ENCODE assay signal across 22 cellular contexts in the genomic region with DNA sequence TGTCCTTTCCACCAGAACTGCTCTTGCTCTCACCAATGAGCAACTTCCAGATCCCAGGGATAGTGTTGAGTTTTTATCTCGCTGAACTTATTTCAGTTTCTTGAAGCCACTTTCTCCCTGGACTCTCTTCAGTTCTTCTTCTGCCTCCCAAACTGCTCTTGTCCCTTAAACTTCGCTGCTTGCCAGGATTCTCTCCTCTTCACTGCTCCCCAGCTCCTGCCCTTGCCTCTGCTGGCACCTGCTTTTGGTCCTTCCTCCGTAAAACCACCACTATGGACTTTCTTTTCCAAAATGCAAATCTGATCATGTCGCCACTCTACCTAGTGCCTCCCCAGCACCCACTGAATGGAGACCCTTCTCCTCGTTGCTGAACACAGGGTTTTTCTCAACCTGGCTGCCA.
"Had no signal": no experiment of that assay in that cellular context is flagged by ENCODE, and none has a peak within 500 bp of the region (broad histone marks: within the 10 kb centered on the region; RNA-seq: fewer than 3 reads in every experiment).

No MANE protein-coding gene starts in this region.

- H3K4me1 Mint-ChIP-seq: immature natural killer cell; memory B cell; stimulated activated naive B cell treated with anti-CD40 and anti-IgM and Interleukin-4, amounts not matched to agents 10 μg/mL and 1 μg/mL and 100 μg/mL, for 72 hours had no signal

- H3K36me3 Mint-ChIP-seq: immature natural killer cell; memory B cell; naive thymus-derived CD8-positive, alpha-beta T cell; stimulated activated naive B cell treated with anti-CD40 and anti-IgM and Interleukin-4, amounts not matched to agents 10 μg/mL and 1 μg/mL and 100 μg/mL, for 72 hours had no signal

- H3K36me3 ChIP-seq: heart left ventricle, left ventricle myocardium inferior, pancreas, right atrium auricular region, right lobe of liver, stomach, tibial artery, uterus had no signal

- H3K4me3 ChIP-seq: heart left ventricle, left ventricle myocardium inferior, lung, pancreas, right atrium auricular region, right lobe of liver, stomach, testis, tibial artery, uterus had no signal

- H3K9me3 ChIP-seq: heart left ventricle, left ventricle myocardium inferior, pancreas, right atrium auricular region, right lobe of liver, stomach, testis, tibial artery, uterus had no signal

- H3K4me1 ChIP-seq: uterus had no signal

- H3K4me3 Mint-ChIP-seq: immature natural killer cell; memory B cell; naive thymus-derived CD8-positive, alpha-beta T cell; stimulated activated naive B cell treated with anti-CD40 and anti-IgM and Interleukin-4, amounts not matched to agents 10 μg/mL and 1 μg/mL and 100 μg/mL, for 72 hours had no signal

- ATAC-seq: heart left ventricle; naive thymus-derived CD8-positive, alpha-beta T cell; pancreas; right lobe of liver; stimulated activated naive B cell treated with anti-CD40 and anti-IgM and Interleukin-4, amounts not matched to agents 10 μg/mL and 1 μg/mL and 100 μg/mL, for 72 hours; stimulated activated naive CD8-positive, alpha-beta T cell treated with anti-CD3 and anti-CD28 coated beads, Interleukin-15, Interleukin-2, amounts not matched to agents 100 U/mL and 50 U/mL, for 24 hours had no signal

- H3K9me3 Mint-ChIP-seq: immature natural killer cell; naive thymus-derived CD8-positive, alpha-beta T cell; stimulated activated naive B cell treated with anti-CD40 and anti-IgM and Interleukin-4, amounts not matched to agents 10 μg/mL and 1 μg/mL and 100 μg/mL, for 72 hours had no signal

- H3K27ac Mint-ChIP-seq: immature natural killer cell; memory B cell; stimulated activated naive B cell treated with anti-CD40 and anti-IgM and Interleukin-4, amounts not matched to agents 10 μg/mL and 1 μg/mL and 100 μg/mL, for 72 hours had no signal

- FAIRE-seq: islet of Langerhans, pancreas had no signal

- DNase-seq: heart left ventricle; hypothalamus; immature natural killer cell; left ventricle myocardium inferior; naive thymus-derived CD8-positive, alpha-beta T cell; pancreas; right lobe of liver; stimulated activated CD4-positive, alpha-beta T cell treated with anti-CD3 and anti-CD28 coated beads, Interleukin-12 subunit alpha, Interleukin-12 subunit beta, amount 100 ng/mL, for 4 hours; stimulated activated CD4-positive, alpha-beta T cell treated with anti-CD3 and anti-CD28 coated beads, Interleukin-15, amount 100 ng/mL, for 24 hours; stimulated activated CD4-positive, alpha-beta T cell treated with anti-CD3 and anti-CD28 coated beads, Interleukin-2, amount 100 ng/mL, for 24 hours; stimulated activated CD4-positive, alpha-beta T cell treated with anti-CD3 and anti-CD28 coated beads, Interleukin-4, amount 100 ng/mL, for 1 hour; stimulated activated naive B cell treated with anti-CD40 and anti-IgM and Interleukin-4, amounts not matched to agents 10 μg/mL and 1 μg/mL and 100 μg/mL, for 72 hours; stimulated activated naive CD8-positive, alpha-beta T cell treated with anti-CD3 and anti-CD28 coated beads, Interleukin-15, Interleukin-2, amounts not matched to agents 100 U/mL and 50 U/mL, for 24 hours; stomach; testis; tibial artery; trophoblast cell; uterus had no signal

- H3K27me3 ChIP-seq: pancreas, right atrium auricular region, right lobe of liver, stomach, testis, tibial artery, uterus had no signal

- H3K27ac ChIP-seq: heart left ventricle, left ventricle myocardium inferior, pancreas, right atrium auricular region, right lobe of liver, stomach, testis, tibial artery, uterus had no signal
